In the genomic region with DNA sequence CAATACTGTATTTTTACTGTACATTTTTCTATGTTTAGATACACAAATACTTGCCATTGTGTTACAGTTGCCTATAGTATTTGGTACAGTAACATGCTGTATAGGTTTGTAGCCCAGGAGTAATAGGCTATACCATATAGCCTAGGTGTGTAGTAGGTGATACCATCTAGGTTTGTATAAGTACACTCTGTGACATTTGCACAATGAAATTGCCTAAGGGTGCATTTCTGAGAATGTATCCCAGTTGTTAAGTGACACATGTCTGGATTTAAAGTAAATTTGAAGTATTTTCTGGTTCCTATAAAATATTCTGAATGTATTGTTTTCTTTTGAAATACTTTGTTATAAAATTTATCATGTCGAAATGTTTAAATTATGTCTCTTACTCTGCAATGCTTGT, we compare ENCODE assay signal across 28 cellular contexts.
"Had no signal": no experiment of that assay in that cellular context is flagged by ENCODE, and none has a peak within 500 bp of the region (broad histone marks: within the 10 kb centered on the region; RNA-seq: fewer than 3 reads in every experiment).

No MANE protein-coding gene starts in this region.

- H3K9me3 ChIP-seq: ascending aorta, breast epithelium, colonic mucosa had no signal

- H3K27ac ChIP-seq: ascending aorta, breast epithelium, cardiac muscle cell, colonic mucosa had no signal

- H3K27me3 Mint-ChIP-seq: brain had no signal

- DNase-seq: activated CD4-positive, alpha-beta memory T cell treated with anti-CD3 and anti-CD28 coated beads, Interleukin-2, amount 10 ng/mL, durations not matched to agents 7 days and 5 days; activated CD4-positive, alpha-beta T cell treated with anti-CD3 and anti-CD28 coated beads for 1 hour; activated CD4-positive, alpha-beta T cell treated with anti-CD3 and anti-CD28 coated beads for 4 hours; activated CD4-positive, alpha-beta T cell treated with anti-CD3 and anti-CD28 coated beads, Interleukin-2, amount 10 ng/mL, durations not matched to agents 7 days and 5 days; activated CD4-positive, alpha-beta T cell treated with anti-CD3 and anti-CD28 coated beads, Interleukin-2, amount 50 U/mL, for 4 hours; activated CD8-positive, alpha-beta memory T cell treated with anti-CD3 and anti-CD28 coated beads, Interleukin-2, amount 50 U/mL, for 48 hours; activated gamma-delta T cell; activated naive CD4-positive, alpha-beta T cell; activated naive CD4-positive, alpha-beta T cell treated with anti-CD3 and anti-CD28 coated beads, Interleukin-2, amount 10 ng/mL, durations not matched to agents 7 days and 5 days; activated naive CD8-positive, alpha-beta T cell treated with anti-CD3 and anti-CD28 coated beads, Interleukin-2, amount 10 ng/mL, durations not matched to agents 7 days and 5 days; activated T-cell treated with anti-CD3 and anti-CD28 coated beads for 4 hours; activated T-cell treated with anti-CD3 and anti-CD28 coated beads, Interleukin-2, amount 50 U/mL, for 24 hours; activated T-cell treated with anti-CD3 and anti-CD28 coated beads, Interleukin-2, amount 50 U/mL, for 72 hours; central memory CD4-positive, alpha-beta T cell; cerebellar nuclear complex; colonic mucosa; effector CD8-positive, alpha-beta T cell; foreskin fibroblast; head of caudate nucleus; hippocampal formation; T1000 had no signal

- H3K27ac Mint-ChIP-seq: activated CD4-positive, alpha-beta memory T cell treated with anti-CD3 and anti-CD28 coated beads, Interleukin-2, amount 10 ng/mL, durations not matched to agents 7 days and 5 days; activated CD4-positive, alpha-beta T cell treated with anti-CD3 and anti-CD28 coated beads, Interleukin-2, amount 10 ng/mL, durations not matched to agents 7 days and 5 days; activated naive CD4-positive, alpha-beta T cell treated with anti-CD3 and anti-CD28 coated beads, Interleukin-2, amount 10 ng/mL, durations not matched to agents 7 days and 5 days; activated naive CD4-positive, alpha-beta T cell treated with anti-CD3 and anti-CD28 coated beads, Interleukin-2, amount 50 U/mL, for 72 hours; activated naive CD8-positive, alpha-beta T cell treated with anti-CD3 and anti-CD28 coated beads, Interleukin-2, amount 10 ng/mL, durations not matched to agents 7 days and 5 days; activated T-cell treated with anti-CD3 and anti-CD28 coated beads, Interleukin-2, amount 50 U/mL, for 24 hours; activated T-cell treated with anti-CD3 and anti-CD28 coated beads, Interleukin-2, amount 50 U/mL, for 72 hours; brain; T-helper 2 cell treated with Interferon-gamma antibody and Interleukin-4, amounts not matched to agents 5 μg/mL and 100 μg/mL, for 36 hours had no signal

- H3K9me3 Mint-ChIP-seq: activated CD4-positive, alpha-beta memory T cell treated with anti-CD3 and anti-CD28 coated beads, Interleukin-2, amount 10 ng/mL, durations not matched to agents 7 days and 5 days; activated CD4-positive, alpha-beta T cell treated with anti-CD3 and anti-CD28 coated beads, Interleukin-2, amount 10 ng/mL, durations not matched to agents 7 days and 5 days; activated naive CD4-positive, alpha-beta T cell treated with anti-CD3 and anti-CD28 coated beads, Interleukin-2, amount 10 ng/mL, durations not matched to agents 7 days and 5 days; activated naive CD4-positive, alpha-beta T cell treated with anti-CD3 and anti-CD28 coated beads, Interleukin-2, amount 50 U/mL, for 72 hours; activated naive CD8-positive, alpha-beta T cell treated with anti-CD3 and anti-CD28 coated beads, Interleukin-2, amount 10 ng/mL, durations not matched to agents 7 days and 5 days; activated T-cell treated with anti-CD3 and anti-CD28 coated beads, Interleukin-2, amount 50 U/mL, for 24 hours; activated T-cell treated with anti-CD3 and anti-CD28 coated beads, Interleukin-2, amount 50 U/mL, for 72 hours; brain; T-helper 2 cell treated with Interferon-gamma antibody and Interleukin-4, amounts not matched to agents 5 μg/mL and 100 μg/mL, for 36 hours; WTC11 had no signal

- H3K4me1 ChIP-seq: ascending aorta, breast epithelium, colonic mucosa had no signal

- H3K4me3 Mint-ChIP-seq: activated CD4-positive, alpha-beta memory T cell treated with anti-CD3 and anti-CD28 coated beads, Interleukin-2, amount 10 ng/mL, durations not matched to agents 7 days and 5 days; activated CD4-positive, alpha-beta T cell treated with anti-CD3 and anti-CD28 coated beads, Interleukin-2, amount 10 ng/mL, durations not matched to agents 7 days and 5 days; activated naive CD4-positive, alpha-beta T cell treated with anti-CD3 and anti-CD28 coated beads, Interleukin-2, amount 10 ng/mL, durations not matched to agents 7 days and 5 days; activated naive CD8-positive, alpha-beta T cell treated with anti-CD3 and anti-CD28 coated beads, Interleukin-2, amount 10 ng/mL, durations not matched to agents 7 days and 5 days; activated T-cell treated with anti-CD3 and anti-CD28 coated beads, Interleukin-2, amount 50 U/mL, for 24 hours; activated T-cell treated with anti-CD3 and anti-CD28 coated beads, Interleukin-2, amount 50 U/mL, for 72 hours; T-helper 2 cell treated with Interferon-gamma antibody and Interleukin-4, amounts not matched to agents 5 μg/mL and 100 μg/mL, for 36 hours; WTC11 had no signal

- H3K36me3 ChIP-seq: ascending aorta, breast epithelium, cardiac muscle cell, colonic mucosa had no signal

- H3K4me1 Mint-ChIP-seq: activated CD4-positive, alpha-beta memory T cell treated with anti-CD3 and anti-CD28 coated beads, Interleukin-2, amount 10 ng/mL, durations not matched to agents 7 days and 5 days; activated CD4-positive, alpha-beta T cell treated with anti-CD3 and anti-CD28 coated beads, Interleukin-2, amount 10 ng/mL, durations not matched to agents 7 days and 5 days; activated naive CD4-positive, alpha-beta T cell treated with anti-CD3 and anti-CD28 coated beads, Interleukin-2, amount 10 ng/mL, durations not matched to agents 7 days and 5 days; activated naive CD8-positive, alpha-beta T cell treated with anti-CD3 and anti-CD28 coated beads, Interleukin-2, amount 10 ng/mL, durations not matched to agents 7 days and 5 days had no signal

- H3K36me3 Mint-ChIP-seq: activated naive CD4-positive, alpha-beta T cell treated with anti-CD3 and anti-CD28 coated beads, Interleukin-2, amount 10 ng/mL, durations not matched to agents 7 days and 5 days; activated naive CD4-positive, alpha-beta T cell treated with anti-CD3 and anti-CD28 coated beads, Interleukin-2, amount 50 U/mL, for 72 hours; activated naive CD8-positive, alpha-beta T cell treated with anti-CD3 and anti-CD28 coated beads, Interleukin-2, amount 10 ng/mL, durations not matched to agents 7 days and 5 days; brain; WTC11 had no signal

- H3K4me3 ChIP-seq: ascending aorta, breast epithelium, cardiac muscle cell, colonic mucosa had no signal
